ENCODE assay signal across 14 cellular contexts in genomic region chr17:9183297-9183696, GRCh38.
"Had no signal": no experiment of that assay in that cellular context is flagged by ENCODE, and none has a peak within 500 bp of the region (broad histone marks: within the 10 kb centered on the region; RNA-seq: fewer than 3 reads in every experiment).

No MANE protein-coding gene starts in this region.

- H3K4me3 Mint-ChIP-seq: mesothelial cell of epicardium; stimulated activated naive CD8-positive, alpha-beta T cell treated with anti-CD3 and anti-CD28 coated beads, Interleukin-15, amount 100 ng/mL, for 72 hours; T-helper 17 cell had no signal

- H3K4me3 ChIP-seq: dorsolateral prefrontal cortex, lower lobe of right lung, testis had no signal

- H3K27ac Mint-ChIP-seq: mesothelial cell of epicardium, T-helper 17 cell had no signal

- DNase-seq: activated CD4-positive, CD25-positive, alpha-beta regulatory T cell treated with anti-CD3 and anti-CD28 coated beads, Interleukin-2, amount 50 U/mL, for 72 hours; activated T-cell treated with anti-CD3 and anti-CD28 coated beads, Interleukin-2, amount 50 U/mL, for 1 hour; dorsolateral prefrontal cortex; glutamatergic neuron; lower lobe of right lung; retina; stimulated activated CD4-positive, alpha-beta T cell treated with anti-CD3 and anti-CD28 coated beads, Interleukin-15, amount 100 ng/mL, for 24 hours; stimulated activated CD4-positive, alpha-beta T cell treated with anti-CD3 and anti-CD28 coated beads, Interleukin-4, amount 100 ng/mL, for 24 hours; T-helper 17 cell; testis had no signal

- H3K4me1 Mint-ChIP-seq: stimulated activated naive CD8-positive, alpha-beta T cell treated with anti-CD3 and anti-CD28 coated beads, Interleukin-15, amount 100 ng/mL, for 72 hours had no signal

- ATAC-seq: lower lobe of right lung; stimulated activated naive CD8-positive, alpha-beta T cell treated with anti-CD3 and anti-CD28 coated beads, Interleukin-15, amount 100 ng/mL, for 72 hours; T-helper 17 cell had no signal

- H3K4me1 ChIP-seq: parathyroid adenoma, testis had no signal

- H3K27ac ChIP-seq: dorsolateral prefrontal cortex, lower lobe of right lung, parathyroid adenoma, testis had no signal

- H3K36me3 Mint-ChIP-seq: activated naive CD4-positive, alpha-beta T cell treated with anti-CD3 and anti-CD28 coated beads, Interleukin-2, amount 50 U/mL, for 72 hours; mesothelial cell of epicardium had no signal

- H3K36me3 ChIP-seq: lower lobe of right lung had no signal

- H3K27me3 ChIP-seq: testis had no signal

- H3K9me3 Mint-ChIP-seq: activated naive CD4-positive, alpha-beta T cell treated with anti-CD3 and anti-CD28 coated beads, Interleukin-2, amount 50 U/mL, for 72 hours; mesothelial cell of epicardium; stimulated activated naive CD8-positive, alpha-beta T cell treated with anti-CD3 and anti-CD28 coated beads, Interleukin-15, amount 100 ng/mL, for 72 hours had no signal

- H3K9me3 ChIP-seq: lower lobe of right lung, testis had no signal
